ENCODE assay signal across 8 cellular contexts in the genomic region with DNA sequence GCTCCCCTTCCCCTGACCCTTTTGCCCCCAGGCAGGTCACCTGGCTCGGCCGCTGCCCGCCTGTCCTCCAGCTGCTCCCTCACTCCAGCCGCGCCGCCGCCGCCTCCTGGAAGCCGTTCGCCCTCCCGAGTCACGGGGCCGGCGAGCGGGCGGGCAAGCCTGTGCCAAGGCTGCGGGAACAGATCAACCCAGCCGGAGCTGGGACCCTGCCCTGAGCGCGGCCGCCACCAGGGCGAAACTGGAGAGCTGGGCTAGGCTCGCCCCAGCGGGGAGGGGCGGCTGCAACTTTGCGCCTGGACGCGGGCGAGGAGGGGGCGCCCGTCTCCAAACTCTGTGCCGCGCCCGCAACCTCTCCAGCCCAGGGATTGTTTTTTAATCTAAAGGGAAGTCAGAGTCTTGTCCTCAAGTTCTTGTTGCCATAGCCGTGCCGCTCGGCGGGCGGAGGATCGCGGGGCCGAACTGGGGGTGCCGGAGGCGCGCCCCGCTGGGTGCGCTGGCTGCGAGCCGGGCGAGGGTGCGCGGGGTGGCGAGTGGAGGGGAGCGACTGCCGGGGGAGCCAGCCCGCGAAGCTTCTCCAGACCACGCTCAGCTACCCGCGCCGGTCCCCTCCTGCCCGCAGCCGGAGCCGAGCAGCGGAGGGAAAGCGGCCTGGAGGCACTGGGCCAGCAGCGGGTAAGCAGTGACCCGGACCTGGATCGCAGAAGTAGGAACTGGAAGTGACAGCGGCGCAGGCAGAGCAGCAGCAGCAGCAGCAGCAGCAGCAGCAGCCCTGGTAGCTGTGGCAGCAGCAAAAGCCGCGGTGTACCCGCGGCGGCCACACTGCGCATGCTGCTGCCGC. TPM values are rescaled to one million over a fixed set of nuclear protein-coding genes. Genes with fewer than 3 reads are reported as not detected.
DNase-seq lines count a peak whose midpoint lies in the region; ATAC-seq and TF ChIP-seq lines count a peak whose summit lies in the region.

No MANE protein-coding gene starts in this region.

- intact Hi-C loops in Calu3 (cut with micrococcal nuclease; ENCODE audit: unreplicated experiment) (no loop called here), PC-3 (cut with micrococcal nuclease) (loop anchor here (5.0 kb wide), 3 partner anchors 40 to 85 kb away; no protein-coding TSS in a partner anchor)

- BruUV-seq in Calu3 (replicated peaks; lab: Mats Ljungman, UMichigan), result no TSS peak
- no TSS peak for BruUV-seq in PC-3 (replicated peaks; lab: Mats Ljungman, UMichigan)

- no CpG with 5 or more reads among the region's 78 CpGs for WGBS in neuronal stem cell (ENCODE audit: extremely low coverage in 2 of 2, insufficient read length in 2 of 2, insufficient replicate concordance in 1 of 2), 2 donors

- no peaks in the 10 kb centered on the region for H3K9me2 ChIP-seq in PC-3 (replicated peaks; ENCODE audit: low read length)

- H2BK15ac ChIP-seq in neuronal stem cell (ENCODE audit: low read length), result no peak overlapping the region

- H3K27me3 Mint-ChIP-seq in Calu3 (ENCODE audit: unreplicated experiment), result peaks cover 19% of the 10 kb centered on the region

- H4K8ac ChIP-seq in neuronal stem cell (ENCODE audit: low read depth, low read length), result no peak overlapping the region

- H3K9me3 Mint-ChIP-seq in Calu3 (ENCODE audit: low read depth, unreplicated experiment), result no peaks in the 10 kb centered on the region

- H4K20me1 ChIP-seq in PC-3 (ENCODE audit: low read length), result no peaks in the 10 kb centered on the region

- peak overlapping the region; percentile 85 for H3K18ac ChIP-seq in neuronal stem cell (ENCODE audit: low read length)

- no peaks in the 10 kb centered on the region for H3K4me1 Mint-ChIP-seq in Calu3 (ENCODE audit: low read depth, unreplicated experiment)

- H3K23ac ChIP-seq in neuronal stem cell (ENCODE audit: low read depth, low read length, poor library complexity), result peak overlapping the region; percentile 65

- no peaks in the 10 kb centered on the region for H3F3A ChIP-seq in PC-3 (ENCODE audit: low read length, unreplicated experiment)

- no peaks in the 10 kb centered on the region for H3K36me3 Mint-ChIP-seq in Calu3 (ENCODE audit: insufficient read depth, unreplicated experiment)

- H3K27me3 ChIP-seq in PC-3 (ENCODE audit: low read length), result no peaks in the 10 kb centered on the region
- peaks cover 0 to 7% (median 3%) of the 10 kb centered on the region in 3 experiments for H3K27me3 ChIP-seq in neuronal stem cell (ENCODE audit: control insufficient read depth in 3 of 3, insufficient read depth in 3 of 3, low read depth in 1 of 3, low read length in 3 of 3)

- H2AFZ ChIP-seq in PC-3 (ENCODE audit: low read length) (peak overlapping the region; percentile 99), neuronal stem cell (ENCODE audit: low read length) (peak overlapping the region; percentile 95)

- H3K4me2 ChIP-seq in PC-3 (ENCODE audit: low read length) (peak overlapping the region; percentile 96), neuronal stem cell (ENCODE audit: insufficient read depth, low read length, poor library complexity, severe bottlenecking) (peak overlapping the region; percentile 69)

- no peak overlapping the region for H2BK120ac ChIP-seq in neuronal stem cell (ENCODE audit: low read depth, low read length)

- H3K4ac ChIP-seq in neuronal stem cell (ENCODE audit: low read length), result no peak overlapping the region

- H3K4me3 Mint-ChIP-seq in Calu3 (ENCODE audit: low read depth, unreplicated experiment), result peak overlapping the region; percentile 72

- POLR2A ChIA-PET in PC-3 (lab: Charles Lee; ENCODE audit: unreplicated experiment), result no interaction called here

- peak overlapping the region; percentile 76 for H3K9ac ChIP-seq in PC-3 (ENCODE audit: low read length)
- H3K9ac ChIP-seq in neuronal stem cell (ENCODE audit: low read depth, low read length, poor library complexity), result peak overlapping the region; percentile 86

- no peak overlapping the region for H3K27ac Mint-ChIP-seq in Calu3 (ENCODE audit: unreplicated experiment)

- H3K36me3 ChIP-seq in PC-3 (ENCODE audit: low read depth, low read length) (no peaks in the 10 kb centered on the region), neuronal stem cell (replicated peaks in 1 of 2; ENCODE audit: control insufficient read depth in 2 of 2, insufficient read depth in 2 of 2, low read length in 2 of 2) (no peaks in the 10 kb centered on the region)

- H3K9me3 ChIP-seq in PC-3 (ENCODE audit: low read length), result no peaks in the 10 kb centered on the region
- H3K9me3 ChIP-seq in neuronal stem cell (replicated peaks in 1 of 2; ENCODE audit: control insufficient read depth in 2 of 2, insufficient read depth in 1 of 2, low read depth in 1 of 2, low read length in 2 of 2), result peaks cover 0 to 9% of the 10 kb centered on the region in 2 donors

- no peak overlapping the region for H2BK5ac ChIP-seq in neuronal stem cell (ENCODE audit: low read length)

- peak; percentile 65 for ATAC-seq in GM19452 (IDR thresholded peaks at IDR 0.05; ENCODE audit: unreplicated experiment)
- ATAC-seq in HG03457 (IDR thresholded peaks at IDR 0.05; ENCODE audit: unreplicated experiment), result peak; percentile 50
- peak; percentile 73 for ATAC-seq in PC-3

- H3K27ac ChIP-seq in PC-3 (ENCODE audit: low read length) (peak overlapping the region; percentile 44), neuronal stem cell (replicated peaks; ENCODE audit: low read length) (no peak overlapping the region)

- H3K14ac ChIP-seq in neuronal stem cell (ENCODE audit: low read length), result no peak overlapping the region

- no peak overlapping the region for H4K91ac ChIP-seq in neuronal stem cell (ENCODE audit: low read depth, low read length, poor library complexity)

- CTCF ChIA-PET in Calu3 (lab: Charles Lee), result interaction anchor here (0.6 to 1.1 kb wide), 2 partner anchors 41 to 99 kb away, joined by 3 to 8 read pairs; no protein-coding TSS in a partner anchor
- CTCF ChIA-PET in PC-3 (lab: Charles Lee), result no interaction called here

- peaks cover 20% of the 10 kb centered on the region for H3K4me1 ChIP-seq in PC-3 (ENCODE audit: insufficient read depth, low read length)
- peaks cover 0 to 3% of the 10 kb centered on the region in 2 donors for H3K4me1 ChIP-seq in neuronal stem cell (ENCODE audit: control insufficient read depth in 2 of 2, insufficient read depth in 1 of 2, low read depth in 1 of 2, low read length in 2 of 2)

- no peak overlapping the region for H2BK12ac ChIP-seq in neuronal stem cell (ENCODE audit: low read length)

- DNase-seq in Calu3 (peak; percentile 57), PC-3 (peak; percentile 59), germinal center (ENCODE audit: low spot score) (peak; percentile 66), neuronal stem cell (ENCODE audit: low spot score) (peak; percentile 40), COLO829 (ENCODE audit: low spot score) (no peak)
- DNase-seq in activated naive CD4-positive, alpha-beta T cell (lab: John Stamatoyannopoulos, UW), result peak; percentile 2 to 36 (median 14)

- TF ChIP-seq CTCF in Calu3 (IDR thresholded peaks at IDR 0.05; ENCODE audit: unreplicated experiment) (peak; percentile 19), PC-3 (conservative IDR thresholded peaks at IDR 0.05; ENCODE audit: low read depth, low read length) (peak; percentile 46)

- peak overlapping the region; percentile 92 for H3K4me3 ChIP-seq in PC-3 (ENCODE audit: low read length)
- peak overlapping the region; percentile 53 to 81 for H3K4me3 ChIP-seq in neuronal stem cell (ENCODE audit: low read length in 2 of 2)

- H2AK5ac ChIP-seq in neuronal stem cell (ENCODE audit: low read depth, low read length), result no peak overlapping the region

- no peaks in the 10 kb centered on the region for H3K79me2 ChIP-seq in PC-3 (ENCODE audit: low read length)

- H3K79me1 ChIP-seq in neuronal stem cell (ENCODE audit: low read depth, low read length), result no peaks in the 10 kb centered on the region

RNA-seq across cellular contexts. Expression of a gene that starts 13.4 kb away (rescaled TPM):
- 0.07 and 0.17 TPM in 2 replicates for total RNA-seq in Calu3 (2022)
- total RNA-seq in PC-3 (2014; rRNA removed), result 2.1 and 3.3 TPM in 2 replicates
- 2.6 TPM for polyA plus RNA-seq in neuronal stem cell (2013, experiment 1 of 2)
- 2.6 TPM for polyA plus RNA-seq in neuronal stem cell (2013, experiment 2 of 2)
